Comparison of ENCODE assay signal across 25 cellular contexts in the genomic region with DNA sequence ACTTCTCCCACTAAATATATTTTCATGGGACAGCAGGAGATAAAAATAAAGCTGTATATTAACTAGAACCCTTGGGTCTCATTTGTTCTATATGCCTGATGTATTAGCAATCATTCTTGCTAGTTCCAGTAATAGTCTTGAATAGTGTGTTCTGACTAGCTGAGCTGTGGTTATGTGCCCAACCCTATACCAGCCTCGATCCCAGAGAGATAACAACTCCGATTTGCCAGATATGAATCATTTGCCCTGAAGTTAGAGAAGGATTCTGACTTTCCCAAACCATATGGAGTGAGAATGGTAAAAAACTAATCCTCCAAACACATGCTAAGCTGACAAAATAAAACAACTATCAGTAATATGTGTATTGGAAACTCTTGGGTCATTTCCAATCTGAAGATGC.
"Had no signal": no experiment of that assay in that cellular context is flagged by ENCODE, and none has a peak within 500 bp of the region (broad histone marks: within the 10 kb centered on the region; RNA-seq: fewer than 3 reads in every experiment).

No MANE protein-coding gene starts in this region.

- H3K9ac ChIP-seq: neural progenitor cell had no signal

- H3K4me3 Mint-ChIP-seq: activated CD4-positive, alpha-beta memory T cell treated with anti-CD3 and anti-CD28 coated beads for 36 hours; activated CD4-positive, alpha-beta T cell treated with anti-CD3 and anti-CD28 coated beads, Interleukin-2, amount 10 ng/mL, durations not matched to agents 24 days and 14 days; activated naive CD4-positive, alpha-beta T cell treated with anti-CD3 and anti-CD28 coated beads, Interleukin-2, amount 10 ng/mL, durations not matched to agents 7 days and 5 days; activated naive CD8-positive, alpha-beta T cell treated with anti-CD3 and anti-CD28 coated beads, Interleukin-2, amount 10 ng/mL, durations not matched to agents 7 days and 5 days; activated T-cell treated with anti-CD3 and anti-CD28 coated beads, Interleukin-2, amount 50 U/mL, for 24 hours; natural killer cell; neural progenitor cell had no signal

- ATAC-seq: activated CD4-positive, CD25-positive, alpha-beta regulatory T cell treated with anti-CD3 and anti-CD28 coated beads, Interleukin-2, amount 50 U/mL, for 24 hours; esophagus mucosa; heart right ventricle; left lung; lower lobe of right lung; natural killer cell; right cardiac atrium had no signal

- H3K4me1 Mint-ChIP-seq: activated CD4-positive, alpha-beta T cell treated with anti-CD3 and anti-CD28 coated beads, Interleukin-2, amount 10 ng/mL, durations not matched to agents 24 days and 14 days; activated naive CD4-positive, alpha-beta T cell treated with anti-CD3 and anti-CD28 coated beads, Interleukin-2, amount 10 ng/mL, durations not matched to agents 7 days and 5 days; activated naive CD8-positive, alpha-beta T cell treated with anti-CD3 and anti-CD28 coated beads, Interleukin-2, amount 10 ng/mL, durations not matched to agents 7 days and 5 days; natural killer cell; neural progenitor cell had no signal

- H3K36me3 ChIP-seq: heart right ventricle, left lung, neural progenitor cell, WERI-Rb-1 had no signal

- DNase-seq: activated CD4-positive, alpha-beta memory T cell treated with anti-CD3 and anti-CD28 coated beads for 36 hours; activated CD4-positive, alpha-beta T cell treated with anti-CD3 and anti-CD28 coated beads, Interleukin-2, amount 10 ng/mL, durations not matched to agents 24 days and 14 days; activated CD8-positive, alpha-beta memory T cell treated with anti-CD3 and anti-CD28 coated beads, Interleukin-2, amount 50 U/mL, for 4 hours; activated gamma-delta T cell; activated naive CD4-positive, alpha-beta T cell treated with anti-CD3 and anti-CD28 coated beads, Interleukin-2, amount 10 ng/mL, durations not matched to agents 7 days and 5 days; activated naive CD8-positive, alpha-beta T cell treated with anti-CD3 and anti-CD28 coated beads, Interleukin-2, amount 10 ng/mL, durations not matched to agents 7 days and 5 days; activated T-cell treated with anti-CD3 and anti-CD28 coated beads, Interleukin-2, amount 50 U/mL, for 24 hours; dorsolateral prefrontal cortex; effector memory CD4-positive, alpha-beta T cell; heart right ventricle; kidney glomerular epithelial cell; left lung; lower lobe of right lung; mesendoderm; natural killer cell; occipital lobe; right cardiac atrium; stimulated activated CD4-positive, alpha-beta T cell treated with anti-CD3 and anti-CD28 coated beads, Interleukin-2, amount 100 ng/mL, for 48 hours; stimulated activated naive CD4-positive, alpha-beta T cell treated with Interleukin-2 at 50 U/mL for 16 hours; T-helper 9 cell; WERI-Rb-1 had no signal

- H3K27me3 Mint-ChIP-seq: activated naive CD4-positive, alpha-beta T cell treated with anti-CD3 and anti-CD28 coated beads, Interleukin-2, amount 10 ng/mL, durations not matched to agents 7 days and 5 days had no signal

- H3K9me3 Mint-ChIP-seq: activated CD4-positive, alpha-beta memory T cell treated with anti-CD3 and anti-CD28 coated beads for 36 hours; activated CD4-positive, alpha-beta T cell treated with anti-CD3 and anti-CD28 coated beads, Interleukin-2, amount 10 ng/mL, durations not matched to agents 24 days and 14 days; activated naive CD4-positive, alpha-beta T cell treated with anti-CD3 and anti-CD28 coated beads, Interleukin-2, amount 10 ng/mL, durations not matched to agents 7 days and 5 days; activated naive CD8-positive, alpha-beta T cell treated with anti-CD3 and anti-CD28 coated beads, Interleukin-2, amount 10 ng/mL, durations not matched to agents 7 days and 5 days; activated T-cell treated with anti-CD3 and anti-CD28 coated beads, Interleukin-2, amount 50 U/mL, for 24 hours; natural killer cell; neural progenitor cell had no signal

- H3K4me3 ChIP-seq: dorsolateral prefrontal cortex, heart right ventricle, left lung, lower lobe of right lung, neural progenitor cell, tibial nerve had no signal

- H3K9me3 ChIP-seq: heart right ventricle, left lung, lower lobe of right lung, tibial nerve had no signal

- H3K36me3 Mint-ChIP-seq: activated CD4-positive, alpha-beta memory T cell treated with anti-CD3 and anti-CD28 coated beads for 36 hours; activated naive CD4-positive, alpha-beta T cell treated with anti-CD3 and anti-CD28 coated beads, Interleukin-2, amount 10 ng/mL, durations not matched to agents 7 days and 5 days; activated naive CD8-positive, alpha-beta T cell treated with anti-CD3 and anti-CD28 coated beads, Interleukin-2, amount 10 ng/mL, durations not matched to agents 7 days and 5 days; natural killer cell; neural progenitor cell had no signal

- H3K4me1 ChIP-seq: left lung, lower lobe of right lung, neural progenitor cell, tibial nerve had no signal

- H3K27ac ChIP-seq: dorsolateral prefrontal cortex, heart right ventricle, left lung, lower lobe of right lung, neural progenitor cell, tibial nerve, WERI-Rb-1 had no signal

- H3K27ac Mint-ChIP-seq: activated CD4-positive, alpha-beta memory T cell treated with anti-CD3 and anti-CD28 coated beads for 36 hours; activated CD4-positive, alpha-beta T cell treated with anti-CD3 and anti-CD28 coated beads, Interleukin-2, amount 10 ng/mL, durations not matched to agents 24 days and 14 days; activated naive CD4-positive, alpha-beta T cell treated with anti-CD3 and anti-CD28 coated beads, Interleukin-2, amount 10 ng/mL, durations not matched to agents 7 days and 5 days; activated naive CD8-positive, alpha-beta T cell treated with anti-CD3 and anti-CD28 coated beads, Interleukin-2, amount 10 ng/mL, durations not matched to agents 7 days and 5 days; activated T-cell treated with anti-CD3 and anti-CD28 coated beads, Interleukin-2, amount 50 U/mL, for 24 hours; natural killer cell; neural progenitor cell had no signal

- H3K27me3 ChIP-seq: dorsolateral prefrontal cortex, heart right ventricle, left lung, neural progenitor cell, tibial nerve had no signal
